Comparison of ENCODE assay signal across 10 cellular contexts in the genomic region with DNA sequence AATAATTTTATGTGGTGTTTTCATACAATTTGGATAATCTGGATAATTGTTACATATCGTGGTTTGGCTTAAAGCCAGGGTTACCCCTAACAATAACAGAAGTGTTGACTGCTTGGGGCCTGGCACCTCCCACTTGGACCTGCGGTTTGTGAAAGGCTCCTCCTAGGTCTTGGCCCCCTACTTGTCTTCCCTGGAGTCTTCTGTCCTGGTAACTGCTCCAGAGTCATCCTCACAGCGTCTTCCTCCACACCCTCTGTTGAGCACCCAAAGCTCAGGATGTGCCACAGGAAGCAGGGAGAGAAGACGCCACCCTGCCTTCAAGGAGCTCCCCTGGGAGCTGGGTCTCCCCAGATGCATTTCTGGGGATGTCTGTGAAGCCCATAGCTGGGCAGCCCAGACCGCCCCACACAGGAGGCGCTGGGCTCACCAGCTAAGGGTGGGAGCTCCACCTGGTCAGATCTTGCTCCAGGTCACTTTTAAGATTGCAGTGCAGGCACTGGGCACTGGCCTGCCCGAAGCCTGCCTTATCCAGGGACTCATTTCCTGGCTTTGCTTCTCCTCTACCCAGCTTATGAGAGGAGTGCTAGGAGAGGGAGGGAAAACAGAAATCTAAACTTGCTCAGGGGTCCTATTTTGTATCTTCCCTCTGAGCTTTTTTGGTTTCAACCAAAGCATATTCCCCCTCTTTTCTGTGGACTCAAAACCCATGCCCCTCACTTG.
A peak's percentile ranks its signal among the peaks of the same experiment; 100 is the strongest.
DNase-seq lines count a peak whose midpoint lies in the region; ATAC-seq, FAIRE-seq and TF ChIP-seq lines count a peak whose summit lies in the region.
"Had no signal": no experiment of that assay in that cellular context is flagged by ENCODE, and none has a peak within 500 bp of the region (broad histone marks: within the 10 kb centered on the region; RNA-seq: fewer than 3 reads in every experiment).

No MANE protein-coding gene starts in this region.

- no peak for FAIRE-seq in K562 (lab: Jason Lieb, UNC)
- FAIRE-seq: TTC549 had no signal

- no peak overlapping the region; a peak in 1 of 4 replicates for H3K9ac ChIP-seq in K562 (ENCODE audit: insufficient read depth in 1 of 2, low read depth in 2 of 2, low read length in 2 of 2)

- no peak overlapping the region for H3K27ac ChIP-seq in K562 (ENCODE audit: extremely low read depth, low read depth, low read length)

- H3K4me3 ChIP-seq in AG10803 (ENCODE audit: low read length): no peak overlapping the region
- H3K4me3 ChIP-seq in K562: no peak overlapping the region
- H3K4me3 ChIP-seq: heart left ventricle had no signal

- no peak overlapping the region for H2AFZ ChIP-seq in K562 (ENCODE audit: low read depth, low read length)

- TF ChIP-seq EP300 in K562 (IDR thresholded peaks at IDR 0.05; ENCODE audit: low read length): no peak

- no peak for TF ChIP-seq POLR2A in K562 (conservative IDR thresholded peaks at IDR 0.05)

- no peaks in the 10 kb centered on the region for H3K9me1 ChIP-seq in K562 (ENCODE audit: control insufficient read depth, insufficient read depth, low read length)

- WGBS in K562 (ENCODE audit: insufficient coverage, low coverage, missing lambda C conversion rate): 41% methylated on average over 5 of the region's 7 CpGs

- peak; percentile 91 for DNase-seq in AG10803 (ENCODE audit: low read depth)
- no peak for DNase-seq in K562 (ENCODE audit: extremely low read depth in 1 of 4, low spot score in 3 of 4)
- DNase-seq in myocyte (ENCODE audit: low read depth): peak; percentile 90
- no peak for DNase-seq in anterior cingulate cortex (lab: John Stamatoyannopoulos, UW)
- DNase-seq in stimulated activated CD4-positive, alpha-beta T cell treated with anti-CD3 and anti-CD28 coated beads, Interleukin-12 subunit alpha, Interleukin-12 subunit beta, amount 100 ng/mL, for 4 hours: no peak

- TF ChIP-seq RAD21 in K562 (CRISPR knock-in tag; conservative IDR thresholded peaks at IDR 0.05 in 1 of 2, IDR thresholded peaks at IDR 0.05 in 1 of 2): no peak

- H3K4me2 ChIP-seq in K562 (ENCODE audit: insufficient read depth, low read length): no peak overlapping the region

- in situ Hi-C loops in K562 (cut with MboI): no loop called here

- H3K36me3 ChIP-seq in K562 (ENCODE audit: control insufficient read depth, insufficient read depth, low read length): no peaks in the 10 kb centered on the region
- H3K36me3 ChIP-seq: heart left ventricle had no signal

- no TSS peak for BruUV-seq in K562 (replicated peaks; lab: Mats Ljungman, UMichigan)

- TF ChIP-seq CTCF in AG10803 (conservative IDR thresholded peaks at IDR 0.05; ENCODE audit: low read length) (no peak), K562 (IDR thresholded peaks at IDR 0.05 in 2 of 3, conservative IDR thresholded peaks at IDR 0.05 in 1 of 3; ENCODE audit: insufficient read depth in 2 of 3, low read depth in 1 of 3, low read length in 3 of 3) (no peak)

- H4K20me1 ChIP-seq in K562 (replicated peaks; ENCODE audit: control insufficient read depth, insufficient read depth, low read length): no peaks in the 10 kb centered on the region

- H3K4me1 ChIP-seq in K562 (replicated peaks in 1 of 2; ENCODE audit: control insufficient read depth in 2 of 2, insufficient read depth in 2 of 2, low read length in 2 of 2): no peaks in the 10 kb centered on the region; a peak in 1 of 5 replicates

- H3K9me3 ChIP-seq in K562 (replicated peaks; ENCODE audit: control insufficient read depth, insufficient read depth, low read depth, low read length): no peaks in the 10 kb centered on the region
- H3K9me3 ChIP-seq: heart left ventricle had no signal

- POLR2A ChIA-PET in K562 (lab: Yijun Ruan, JAX): interaction anchor here (0.8 to 1.5 kb wide), 4 partner anchors 14 to 446 kb away, joined by 3 read pairs; no protein-coding TSS in a partner anchor

- peaks cover 0 to 8% of the 10 kb centered on the region in 2 experiments; a peak in 1 of 5 replicates for H3K27me3 ChIP-seq in K562 (ENCODE audit: control insufficient read depth in 2 of 2, insufficient read depth in 2 of 2, low read length in 2 of 2)
- H3K27me3 ChIP-seq: heart left ventricle had no signal

- ATAC-seq in HG03280 (IDR thresholded peaks at IDR 0.05; ENCODE audit: unreplicated experiment): peak; percentile 10
- ATAC-seq in K562: no peak
- no peak for ATAC-seq in HG03095 (IDR thresholded peaks at IDR 0.05; ENCODE audit: unreplicated experiment)
- no peak for ATAC-seq in HG02678 (IDR thresholded peaks at IDR 0.05; ENCODE audit: unreplicated experiment)

- H3K79me2 ChIP-seq in K562 (ENCODE audit: control insufficient read depth, insufficient read depth, low read length): no peaks in the 10 kb centered on the region

- CTCF ChIA-PET in K562 (lab: Yijun Ruan, JAX; ENCODE audit: low intra/inter-chr PET ratio): no interaction called here

- intact Hi-C loops in K562 (cut with micrococcal nuclease): no loop called here

TF ChIP-seq in K562, 482 proteins besides CTCF, POLR2A, EP300 and RAD21:
- no peak for TF ChIP-seq ZEB2 (IDR thresholded peaks at IDR 0.05)
- peak; percentile 41 for TF ChIP-seq NFIC (IDR thresholded peaks at IDR 0.05)
TF ChIP-seq in K562: peak in this region for 1.

Comparison
In these comparisons a context has a peak if more than half of its experiments do, and no peak if none do; other contexts are left out.
1. DNase-seq: peak in AG10803 (single experiment) and myocyte (single experiment); none in K562 (0 of 4), anterior cingulate cortex (0 of 58) and stimulated activated CD4-positive, alpha-beta T cell treated with anti-CD3 and anti-CD28 coated beads, Interleukin-12 subunit alpha, Interleukin-12 subunit beta, amount 100 ng/mL, for 4 hours (single experiment).